In genomic region chr15:70486012-70486411, GRCh38 we compare ENCODE assay signal across 1 cellular context.
TF ChIP-seq lines count a peak whose summit lies in the region.

No MANE protein-coding gene starts in this region.

TF ChIP-seq in IMR-90, 13 proteins besides CTCF, POLR2A, EP300 and RAD21:
- no peak for TF ChIP-seq CEBPB (IDR thresholded peaks at IDR 0.05; ENCODE audit: low read depth, low read length)
- no peak for TF ChIP-seq MAFK (IDR thresholded peaks at IDR 0.05; ENCODE audit: low read depth, low read length)
- no peak for TF ChIP-seq RFX5 (IDR thresholded peaks at IDR 0.05; ENCODE audit: low read depth, low read length)
- no peak for TF ChIP-seq CHD1 (IDR thresholded peaks at IDR 0.05; ENCODE audit: low read depth, low read length)
- no peak for TF ChIP-seq SMC3 (IDR thresholded peaks at IDR 0.05; ENCODE audit: low read depth, low read length)
